26 cellular contexts compared by ENCODE assay signal in genomic region chr15:83118968-83119367, GRCh38. TPM values are rescaled to one million over a fixed set of nuclear protein-coding genes. Genes with fewer than 3 reads are reported as not detected.
"Had no signal": no experiment of that assay in that cellular context is flagged by ENCODE, and none has a peak within 500 bp of the region (broad histone marks: within the 10 kb centered on the region; RNA-seq: fewer than 3 reads in every experiment).

No MANE protein-coding gene starts in this region.

- H3K4me3 ChIP-seq: heart right ventricle, hepatocyte, left lung, lung, mucosa of descending colon, pancreas, right atrium auricular region, right lobe of liver, skin epidermis, spleen, suprapubic skin, thoracic aorta, tibial artery, upper lobe of right lung, uterus had no signal

- H3K36me3 ChIP-seq: pancreas, right lobe of liver, suprapubic skin, uterus had no signal

- H3K4me1 ChIP-seq: left lung, pancreas, right atrium auricular region, right lobe of liver, spleen, suprapubic skin, tibial artery, uterus had no signal

- H3K27me3 ChIP-seq: heart right ventricle, hepatocyte, left lung, pancreas, right atrium auricular region, right lobe of liver, spleen, suprapubic skin, tibial artery, upper lobe of right lung, uterus had no signal

- FAIRE-seq: keratinocyte, pancreas had no signal

- DNase-seq: heart right ventricle; kidney glomerular epithelial cell; left cardiac atrium; left lung; midbrain; mucosa of descending colon; naive thymus-derived CD4-positive, alpha-beta T cell; pancreas; right lobe of liver; spleen; stimulated activated CD4-positive, alpha-beta T cell treated with anti-CD3 and anti-CD28 coated beads, Interleukin-4, amount 100 ng/mL, for 24 hours; stimulated activated naive CD4-positive, alpha-beta T cell; tibial artery; trophoblast cell; upper lobe of right lung; uterus had no signal

- H3K9me3 ChIP-seq: heart right ventricle, left lung, mucosa of descending colon, pancreas, right atrium auricular region, right lobe of liver, spleen, suprapubic skin, thoracic aorta, tibial artery, upper lobe of right lung, uterus had no signal

- ATAC-seq: heart right ventricle; left cardiac atrium; left lung; mucosa of descending colon; naive thymus-derived CD4-positive, alpha-beta T cell; natural killer cell treated with Interleukin-12 subunit alpha and Interleukin-12 subunit beta and Interleukin-15 and Interleukin-18, amount 100 ng/mL, for 72 hours; pancreas; right lobe of liver; stimulated activated effector memory CD8-positive, alpha-beta T cell treated with anti-CD3 and anti-CD28 coated beads, Interleukin-12 subunit alpha, Interleukin-12 subunit beta, amount 100 ng/mL, for 72 hours; upper lobe of right lung had no signal

- H3K27ac ChIP-seq: heart right ventricle, hepatocyte, left lung, pancreas, right atrium auricular region, right lobe of liver, skin epidermis, spleen, suprapubic skin, thoracic aorta, tibial artery, upper lobe of right lung, uterus had no signal

RNA-seq across cellular contexts. Expression of gene TM6SF1, which starts 11.5 kb away (rescaled TPM):
- total RNA-seq: renal cortical epithelial cell had no signal
